In the genomic region with DNA sequence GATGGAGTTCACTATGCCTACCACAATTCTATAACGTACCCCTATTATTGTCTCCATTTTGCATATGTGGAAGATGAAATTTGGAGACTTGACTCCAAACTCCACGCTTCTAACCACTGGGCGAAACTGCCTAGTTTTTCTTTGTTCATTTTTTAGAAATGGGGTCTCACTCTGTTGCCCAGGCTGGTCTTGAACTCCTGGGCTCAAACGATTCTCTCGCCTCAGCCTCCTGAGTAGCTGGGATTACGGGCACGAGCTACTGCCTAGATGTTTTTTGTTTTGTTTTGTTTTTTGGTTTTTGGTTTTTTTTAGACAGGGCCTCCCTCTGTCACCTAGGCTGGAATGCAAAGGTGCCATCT, we compare ENCODE assay signal across 9 cellular contexts. TPM values are rescaled to one million over a fixed set of nuclear protein-coding genes. Genes with fewer than 3 reads are reported as not detected.
A peak's percentile ranks its signal among the peaks of the same experiment; 100 is the strongest.
DNase-seq lines count a peak whose midpoint lies in the region; ATAC-seq and TF ChIP-seq lines count a peak whose summit lies in the region.
"Had no signal": no experiment of that assay in that cellular context is flagged by ENCODE, and none has a peak within 500 bp of the region (broad histone marks: within the 10 kb centered on the region; RNA-seq: fewer than 3 reads in every experiment).

No MANE protein-coding gene starts in this region.

- POLR2A ChIA-PET in AG04450 (lab: Yijun Ruan, JAX) (interaction anchor here (0.6 to 2.4 kb wide), 6 partner anchors 10 to 125 kb away, joined by 3 to 16 read pairs (median 7); no protein-coding TSS in a partner anchor), HEK293 (lab: Yijun Ruan, JAX) (interaction anchor here (1.0 to 2.2 kb wide), 6 partner anchors 9 to 125 kb away, joined by 3 to 22 read pairs (median 6); a partner anchor contains a TSS)

- H3K36me3 ChIP-seq in HEK293 (ENCODE audit: control insufficient read depth in 2 of 2, insufficient read depth in 1 of 2, low read length in 2 of 2) (peaks cover 11 to 41% of the 10 kb centered on the region in 2 experiments), adipocyte (ENCODE audit: control insufficient read depth, insufficient read depth, low read length, severe bottlenecking) (peaks cover 29% of the 10 kb centered on the region), muscle layer of colon (ENCODE audit: insufficient read depth, low read length) (peaks cover 30% of the 10 kb centered on the region)

- H3K27me3 ChIP-seq in AG04450 (ENCODE audit: control insufficient read depth, insufficient read depth, low read length) = no peaks in the 10 kb centered on the region
- H3K27me3 ChIP-seq in adipocyte (replicated peaks; ENCODE audit: control insufficient read depth, insufficient read depth, low read length) = no peaks in the 10 kb centered on the region
- no peaks in the 10 kb centered on the region for H3K27me3 ChIP-seq in muscle layer of colon (ENCODE audit: control insufficient read depth in 1 of 2, insufficient read depth in 2 of 2, low read length in 2 of 2)

- H3K4me1 ChIP-seq in HEK293 (ENCODE audit: control insufficient read depth, insufficient read depth, low read length) = no peaks in the 10 kb centered on the region
- H3K4me1 ChIP-seq in adipocyte (ENCODE audit: control insufficient read depth, insufficient read depth, low read length) = peaks cover 40% of the 10 kb centered on the region
- H3K4me1 ChIP-seq in muscle layer of colon (ENCODE audit: insufficient read depth, low read length) = peaks cover 26% of the 10 kb centered on the region

- no peak overlapping the region for H3K27ac ChIP-seq in AG04450 (ENCODE audit: low read depth, low read length)
- H3K27ac ChIP-seq in HEK293 (ENCODE audit: extremely low read depth, low read depth, low read length) = no peak overlapping the region
- H3K27ac ChIP-seq in muscle layer of colon (ENCODE audit: low read depth, low read length) = peak overlapping the region; percentile 97

- H3K9me3 ChIP-seq in AG04450 (ENCODE audit: control insufficient read depth, insufficient read depth, low read length) = no peaks in the 10 kb centered on the region; the same call in 1 of the 2 replicates
- no peaks in the 10 kb centered on the region for H3K9me3 ChIP-seq in HEK293 (ENCODE audit: control insufficient read depth, insufficient read depth, low read depth, low read length)
- H3K9me3 ChIP-seq in adipocyte (ENCODE audit: control insufficient read depth, low read length) = no peaks in the 10 kb centered on the region
- no peaks in the 10 kb centered on the region for H3K9me3 ChIP-seq in muscle layer of colon (ENCODE audit: low read length)

- TF ChIP-seq CTCF in AG04450 (IDR thresholded peaks at IDR 0.05; ENCODE audit: low read depth, low read length) (no peak), HEK293 (tag by site-specific recombination; IDR thresholded peaks at IDR 0.05) (no peak)

- H3K9ac ChIP-seq in adipocyte (ENCODE audit: low read length) (peak overlapping the region; percentile 94), muscle layer of colon (ENCODE audit: low read length) (peak overlapping the region; percentile 89)

- ATAC-seq in HG02884 (IDR thresholded peaks at IDR 0.05; ENCODE audit: unreplicated experiment) = no peak
- no peak for ATAC-seq in HG02588 (IDR thresholded peaks at IDR 0.05; ENCODE audit: unreplicated experiment)

- no peak for DNase-seq in AG04450 (ENCODE audit: low read depth, low spot score)
- DNase-seq in adipocyte (ENCODE audit: low read depth) = no peak
- DNase-seq in activated CD4-positive, CD25-positive, alpha-beta regulatory T cell (lab: John Stamatoyannopoulos, UW) = no peak
- no peak for DNase-seq in NCI-H1105 treated with DMSO at 0.1 percent for 48 hours (lab: John Stamatoyannopoulos, UW)
- DNase-seq: cortex of kidney had no signal

- H3K4me3 ChIP-seq in AG04450 (ENCODE audit: low read depth, low read length) (peak overlapping the region; percentile 29; the same call in 1 of the 2 replicates), HEK293 (ENCODE audit: low read depth, low read length) (no peak overlapping the region; the same call in 1 of the 2 replicates), adipocyte (ENCODE audit: low read length) (peak overlapping the region; percentile 89), muscle layer of colon (ENCODE audit: low read depth in 1 of 2, low read length in 2 of 2) (peak overlapping the region in 1 of 2 donors; percentile 30)

- CTCF ChIA-PET in AG04450 (lab: Charles Lee) = interaction anchor here (0.6 to 2.8 kb wide), 27 partner anchors 9 to 358 kb away, joined by 3 to 28 read pairs (median 5); a partner anchor contains a TSS
- CTCF ChIA-PET in HEK293 (lab: Yijun Ruan, JAX) = interaction anchor here (0.6 to 3.8 kb wide), 22 partner anchors 9 to 1596 kb away, joined by 3 to 19 read pairs (median 5); no protein-coding TSS in a partner anchor

TF ChIP-seq in HEK293, 187 proteins besides CTCF, POLR2A, EP300 and RAD21:
- TF ChIP-seq KLF9 (tag by site-specific recombination; IDR thresholded peaks at IDR 0.05; ENCODE audit: low read depth) (no peak), ZNF214 (tag by site-specific recombination; IDR thresholded peaks at IDR 0.05; ENCODE audit: borderline replicate concordance) (no peak), ZNF677 (tag by site-specific recombination; IDR thresholded peaks at IDR 0.05) (no peak), ZNF274 (IDR thresholded peaks at IDR 0.05; ENCODE audit: low read length) (no peak), ZNF274 (tag by site-specific recombination; IDR thresholded peaks at IDR 0.05; ENCODE audit: borderline replicate concordance) (no peak), ZNF354C (tag by site-specific recombination; IDR thresholded peaks at IDR 0.05; ENCODE audit: borderline replicate concordance, low read depth) (no peak), ZNF10 (tag by site-specific recombination; IDR thresholded peaks at IDR 0.05) (no peak), ZNF558 (tag by site-specific recombination; IDR thresholded peaks at IDR 0.05) (no peak), ZBTB7A (tag by site-specific recombination; IDR thresholded peaks at IDR 0.05; ENCODE audit: low read depth) (0 out of 2 replicates have a peak, but pooled peaks have one; percentile 55), ZNF664 (tag by site-specific recombination; IDR thresholded peaks at IDR 0.05) (peak; percentile 5; the same call in 1 of the 2 replicates), ZNF521 (tag by site-specific recombination; IDR thresholded peaks at IDR 0.05) (no peak), ZNF341 (tag by site-specific recombination; IDR thresholded peaks at IDR 0.05; ENCODE audit: low read depth) (no peak), ZFP69B (tag by site-specific recombination; IDR thresholded peaks at IDR 0.05) (no peak), ZNF701 (tag by site-specific recombination; IDR thresholded peaks at IDR 0.05) (no peak), ZNF121 (tag by site-specific recombination; IDR thresholded peaks at IDR 0.05) (peak; percentile 100)
- TF ChIP-seq, protein P1, sequence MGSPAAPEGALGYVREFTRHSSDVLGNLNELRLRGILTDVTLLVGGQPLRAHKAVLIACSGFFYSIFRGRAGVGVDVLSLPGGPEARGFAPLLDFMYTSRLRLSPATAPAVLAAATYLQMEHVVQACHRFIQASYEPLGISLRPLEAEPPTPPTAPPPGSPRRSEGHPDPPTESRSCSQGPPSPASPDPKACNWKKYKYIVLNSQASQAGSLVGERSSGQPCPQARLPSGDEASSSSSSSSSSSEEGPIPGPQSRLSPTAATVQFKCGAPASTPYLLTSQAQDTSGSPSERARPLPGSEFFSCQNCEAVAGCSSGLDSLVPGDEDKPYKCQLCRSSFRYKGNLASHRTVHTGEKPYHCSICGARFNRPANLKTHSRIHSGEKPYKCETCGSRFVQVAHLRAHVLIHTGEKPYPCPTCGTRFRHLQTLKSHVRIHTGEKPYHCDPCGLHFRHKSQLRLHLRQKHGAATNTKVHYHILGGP (tag by site-specific recombination; IDR thresholded peaks at IDR 0.05) = no peak
- TF ChIP-seq, protein P2, sequence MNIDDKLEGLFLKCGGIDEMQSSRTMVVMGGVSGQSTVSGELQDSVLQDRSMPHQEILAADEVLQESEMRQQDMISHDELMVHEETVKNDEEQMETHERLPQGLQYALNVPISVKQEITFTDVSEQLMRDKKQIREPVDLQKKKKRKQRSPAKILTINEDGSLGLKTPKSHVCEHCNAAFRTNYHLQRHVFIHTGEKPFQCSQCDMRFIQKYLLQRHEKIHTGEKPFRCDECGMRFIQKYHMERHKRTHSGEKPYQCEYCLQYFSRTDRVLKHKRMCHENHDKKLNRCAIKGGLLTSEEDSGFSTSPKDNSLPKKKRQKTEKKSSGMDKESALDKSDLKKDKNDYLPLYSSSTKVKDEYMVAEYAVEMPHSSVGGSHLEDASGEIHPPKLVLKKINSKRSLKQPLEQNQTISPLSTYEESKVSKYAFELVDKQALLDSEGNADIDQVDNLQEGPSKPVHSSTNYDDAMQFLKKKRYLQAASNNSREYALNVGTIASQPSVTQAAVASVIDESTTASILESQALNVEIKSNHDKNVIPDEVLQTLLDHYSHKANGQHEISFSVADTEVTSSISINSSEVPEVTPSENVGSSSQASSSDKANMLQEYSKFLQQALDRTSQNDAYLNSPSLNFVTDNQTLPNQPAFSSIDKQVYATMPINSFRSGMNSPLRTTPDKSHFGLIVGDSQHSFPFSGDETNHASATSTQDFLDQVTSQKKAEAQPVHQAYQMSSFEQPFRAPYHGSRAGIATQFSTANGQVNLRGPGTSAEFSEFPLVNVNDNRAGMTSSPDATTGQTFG (tag by site-specific recombination; IDR thresholded peaks at IDR 0.05; ENCODE audit: borderline replicate concordance) = no peak
- TF ChIP-seq, protein P3, sequence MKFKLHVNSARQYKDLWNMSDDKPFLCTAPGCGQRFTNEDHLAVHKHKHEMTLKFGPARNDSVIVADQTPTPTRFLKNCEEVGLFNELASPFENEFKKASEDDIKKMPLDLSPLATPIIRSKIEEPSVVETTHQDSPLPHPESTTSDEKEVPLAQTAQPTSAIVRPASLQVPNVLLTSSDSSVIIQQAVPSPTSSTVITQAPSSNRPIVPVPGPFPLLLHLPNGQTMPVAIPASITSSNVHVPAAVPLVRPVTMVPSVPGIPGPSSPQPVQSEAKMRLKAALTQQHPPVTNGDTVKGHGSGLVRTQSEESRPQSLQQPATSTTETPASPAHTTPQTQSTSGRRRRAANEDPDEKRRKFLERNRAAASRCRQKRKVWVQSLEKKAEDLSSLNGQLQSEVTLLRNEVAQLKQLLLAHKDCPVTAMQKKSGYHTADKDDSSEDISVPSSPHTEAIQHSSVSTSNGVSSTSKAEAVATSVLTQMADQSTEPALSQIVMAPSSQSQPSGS (tag by site-specific recombination; IDR thresholded peaks at IDR 0.05; ENCODE audit: low read depth) = no peak

RNA-seq across cellular contexts. Expression of a gene that starts 0.6 kb away (rescaled TPM):
- polyA plus RNA-seq in AG04450 (2011; rRNA removed) = 3,211 and 3,269 TPM in 2 replicates
- 911 and 957 TPM in 2 replicates for polyA minus RNA-seq in AG04450 (2011; rRNA and poly(A)+ RNA removed)

RNA-seq across cellular contexts. Expression of a gene that starts 45.5 kb away (rescaled TPM):
- 5.8 and 7.3 TPM in 2 replicates for polyA plus RNA-seq in AG04450 (2011; rRNA removed)
- 13.7 and 14.7 TPM in 2 replicates for polyA minus RNA-seq in AG04450 (2011; rRNA and poly(A)+ RNA removed)
